Comparison of ENCODE assay signal across 1 cellular context in the genomic region with DNA sequence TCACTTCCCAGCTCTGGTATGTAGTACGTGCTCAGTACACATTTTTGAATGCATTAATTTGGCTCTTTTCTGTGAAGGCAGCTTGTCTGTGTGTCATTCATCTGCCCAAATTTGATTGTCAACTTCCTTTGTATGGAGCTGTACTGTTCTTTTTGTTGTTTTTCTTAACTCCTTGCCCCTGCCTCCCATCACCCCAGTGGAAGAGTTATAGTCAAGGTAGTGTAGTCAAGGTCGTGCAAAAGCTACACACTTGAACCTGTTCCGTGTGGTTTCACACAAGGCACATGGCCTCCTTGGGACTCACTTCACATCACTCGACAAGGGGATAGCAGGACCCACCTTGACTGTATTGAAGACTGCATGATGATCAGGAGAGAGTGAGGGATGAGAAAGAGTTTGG.
TF ChIP-seq lines count a peak whose summit lies in the region.

No MANE protein-coding gene starts in this region.

TF ChIP-seq in K562, 482 proteins besides CTCF, POLR2A, EP300 and RAD21 (continued from another document):
- TF ChIP-seq, protein P1, sequence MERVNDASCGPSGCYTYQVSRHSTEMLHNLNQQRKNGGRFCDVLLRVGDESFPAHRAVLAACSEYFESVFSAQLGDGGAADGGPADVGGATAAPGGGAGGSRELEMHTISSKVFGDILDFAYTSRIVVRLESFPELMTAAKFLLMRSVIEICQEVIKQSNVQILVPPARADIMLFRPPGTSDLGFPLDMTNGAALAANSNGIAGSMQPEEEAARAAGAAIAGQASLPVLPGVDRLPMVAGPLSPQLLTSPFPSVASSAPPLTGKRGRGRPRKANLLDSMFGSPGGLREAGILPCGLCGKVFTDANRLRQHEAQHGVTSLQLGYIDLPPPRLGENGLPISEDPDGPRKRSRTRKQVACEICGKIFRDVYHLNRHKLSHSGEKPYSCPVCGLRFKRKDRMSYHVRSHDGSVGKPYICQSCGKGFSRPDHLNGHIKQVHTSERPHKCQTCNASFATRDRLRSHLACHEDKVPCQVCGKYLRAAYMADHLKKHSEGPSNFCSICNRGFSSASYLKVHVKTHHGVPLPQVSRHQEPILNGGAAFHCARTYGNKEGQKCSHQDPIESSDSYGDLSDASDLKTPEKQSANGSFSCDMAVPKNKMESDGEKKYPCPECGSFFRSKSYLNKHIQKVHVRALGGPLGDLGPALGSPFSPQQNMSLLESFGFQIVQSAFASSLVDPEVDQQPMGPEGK (CRISPR knock-in tag; IDR thresholded peaks at IDR 0.05; ENCODE audit: borderline replicate concordance): no peak
- TF ChIP-seq HDAC6 (IDR thresholded peaks at IDR 0.05; ENCODE audit: low read depth, low read length) (no peak), NCOA2 (IDR thresholded peaks at IDR 0.05; ENCODE audit: partially characterized antibody in 2 of 2) (no peak), POLR2AphosphoS5 (IDR thresholded peaks at IDR 0.05; ENCODE audit: control insufficient read depth, insufficient read depth, low read depth, low read length) (no peak), MEF2D (tag; conservative IDR thresholded peaks at IDR 0.05; ENCODE audit: low read depth) (no peak)
- TF ChIP-seq, protein P2, sequence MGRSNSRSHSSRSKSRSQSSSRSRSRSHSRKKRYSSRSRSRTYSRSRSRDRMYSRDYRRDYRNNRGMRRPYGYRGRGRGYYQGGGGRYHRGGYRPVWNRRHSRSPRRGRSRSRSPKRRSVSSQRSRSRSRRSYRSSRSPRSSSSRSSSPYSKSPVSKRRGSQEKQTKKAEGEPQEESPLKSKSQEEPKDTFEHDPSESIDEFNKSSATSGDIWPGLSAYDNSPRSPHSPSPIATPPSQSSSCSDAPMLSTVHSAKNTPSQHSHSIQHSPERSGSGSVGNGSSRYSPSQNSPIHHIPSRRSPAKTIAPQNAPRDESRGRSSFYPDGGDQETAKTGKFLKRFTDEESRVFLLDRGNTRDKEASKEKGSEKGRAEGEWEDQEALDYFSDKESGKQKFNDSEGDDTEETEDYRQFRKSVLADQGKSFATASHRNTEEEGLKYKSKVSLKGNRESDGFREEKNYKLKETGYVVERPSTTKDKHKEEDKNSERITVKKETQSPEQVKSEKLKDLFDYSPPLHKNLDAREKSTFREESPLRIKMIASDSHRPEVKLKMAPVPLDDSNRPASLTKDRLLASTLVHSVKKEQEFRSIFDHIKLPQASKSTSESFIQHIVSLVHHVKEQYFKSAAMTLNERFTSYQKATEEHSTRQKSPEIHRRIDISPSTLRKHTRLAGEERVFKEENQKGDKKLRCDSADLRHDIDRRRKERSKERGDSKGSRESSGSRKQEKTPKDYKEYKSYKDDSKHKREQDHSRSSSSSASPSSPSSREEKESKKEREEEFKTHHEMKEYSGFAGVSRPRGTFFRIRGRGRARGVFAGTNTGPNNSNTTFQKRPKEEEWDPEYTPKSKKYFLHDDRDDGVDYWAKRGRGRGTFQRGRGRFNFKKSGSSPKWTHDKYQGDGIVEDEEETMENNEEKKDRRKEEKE (IDR thresholded peaks at IDR 0.05; ENCODE audit: borderline replicate concordance in 1 of 2, control insufficient read depth in 1 of 2, low read depth in 2 of 2, low read length in 1 of 2): no peak
